Comparison of ENCODE assay signal across 2 cellular contexts in the genomic region with DNA sequence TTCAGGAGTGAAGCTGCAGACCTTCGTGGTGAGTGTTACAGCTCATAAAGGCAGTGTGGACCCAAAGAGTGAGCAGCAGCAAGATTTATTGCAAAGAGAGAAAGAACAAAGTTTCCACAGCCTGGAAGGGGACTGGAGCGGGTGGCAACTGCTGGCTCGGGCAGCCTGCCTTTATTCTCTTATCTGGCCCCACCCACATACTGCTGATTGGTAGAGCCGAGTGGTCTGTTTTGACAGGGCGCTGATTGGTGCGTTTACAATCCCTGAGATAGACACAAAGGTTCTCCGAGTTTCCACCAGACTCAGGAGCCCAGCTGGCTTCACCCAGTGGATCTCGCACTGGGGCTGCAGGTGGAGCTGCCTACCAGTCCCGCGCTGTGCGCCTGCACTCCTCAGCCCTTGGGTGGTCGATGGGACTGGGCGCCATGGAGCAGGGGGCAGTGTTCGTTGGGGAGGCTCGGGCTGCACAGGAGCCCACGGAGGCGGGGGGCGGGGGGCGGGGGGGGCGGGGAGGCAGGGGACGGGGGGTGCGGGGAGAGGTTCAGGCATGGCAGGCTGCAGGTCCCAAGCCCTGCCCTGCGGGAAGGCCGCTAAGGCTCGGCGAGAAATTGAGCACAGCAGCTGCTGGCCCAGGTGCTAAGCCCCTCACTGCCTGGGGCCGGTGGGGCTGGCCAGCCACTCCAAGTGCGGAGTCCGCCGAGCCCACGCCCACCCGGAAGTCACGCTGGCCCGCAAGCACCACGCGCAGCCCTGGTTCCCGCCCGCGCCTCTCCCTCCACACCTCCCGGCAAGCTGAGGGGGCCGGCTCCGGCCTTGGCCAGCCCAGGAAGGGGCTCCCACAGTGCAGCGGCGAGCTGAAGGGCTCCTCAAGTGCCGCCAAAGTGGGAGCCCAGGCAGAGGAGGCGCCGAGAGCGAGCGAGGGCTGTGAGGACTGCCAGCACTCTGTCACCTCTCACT. TPM values are rescaled to one million over a fixed set of nuclear protein-coding genes. Genes with fewer than 3 reads are reported as not detected.
"Had no signal": no experiment of that assay in that cellular context is flagged by ENCODE, and none has a peak within 500 bp of the region (broad histone marks: within the 10 kb centered on the region; RNA-seq: fewer than 3 reads in every experiment).

No MANE protein-coding gene starts in this region.

RNA-seq across cellular contexts. Expression of gene EN2, which starts 59.9 kb away (rescaled TPM):
- total RNA-seq: G401, GM12878 had no signal
- polyA plus RNA-seq: GM12878 had no signal
